1 cellular context compared by ENCODE assay signal in genomic region chr5:178310130-178310865, GRCh38.
TF ChIP-seq lines count a peak whose summit lies in the region.

No MANE protein-coding gene starts in this region.

TF ChIP-seq in GM23338, 12 proteins besides CTCF, POLR2A, EP300 and RAD21 (continued from another document):
- TF ChIP-seq, protein P1, sequence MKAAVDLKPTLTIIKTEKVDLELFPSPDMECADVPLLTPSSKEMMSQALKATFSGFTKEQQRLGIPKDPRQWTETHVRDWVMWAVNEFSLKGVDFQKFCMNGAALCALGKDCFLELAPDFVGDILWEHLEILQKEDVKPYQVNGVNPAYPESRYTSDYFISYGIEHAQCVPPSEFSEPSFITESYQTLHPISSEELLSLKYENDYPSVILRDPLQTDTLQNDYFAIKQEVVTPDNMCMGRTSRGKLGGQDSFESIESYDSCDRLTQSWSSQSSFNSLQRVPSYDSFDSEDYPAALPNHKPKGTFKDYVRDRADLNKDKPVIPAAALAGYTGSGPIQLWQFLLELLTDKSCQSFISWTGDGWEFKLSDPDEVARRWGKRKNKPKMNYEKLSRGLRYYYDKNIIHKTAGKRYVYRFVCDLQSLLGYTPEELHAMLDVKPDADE (IDR thresholded peaks at IDR 0.05) = no peak
